ENCODE assay signal across 1 cellular context in genomic region chr7:1159933-1160664, GRCh38.
A peak's percentile ranks its signal among the peaks of the same experiment; 100 is the strongest.
TF ChIP-seq lines count a peak whose summit lies in the region.

Gene ZFAND2A, minus strand, starts transcription at chr7:1160196. Its CDS starts 1,984 bp downstream, at chr7:1158212.

TF ChIP-seq in K562, 482 proteins besides CTCF, POLR2A, EP300 and RAD21 (continued from another document and continues in another):
- peak; percentile 83 for TF ChIP-seq ZBTB40 (IDR thresholded peaks at IDR 0.05)
- TF ChIP-seq ZBTB40 (CRISPR knock-in tag; IDR thresholded peaks at IDR 0.05): no peak
- peak; percentile 64 for TF ChIP-seq EGR1 (conservative IDR thresholded peaks at IDR 0.05)
- TF ChIP-seq FOXA1 (IDR thresholded peaks at IDR 0.05; ENCODE audit: borderline replicate concordance): no peak
- TF ChIP-seq ZKSCAN1 (IDR thresholded peaks at IDR 0.05; ENCODE audit: low read depth, low read length): peak; percentile 49; the same call in 1 of the 2 replicates
- no peak for TF ChIP-seq MIER1 (IDR thresholded peaks at IDR 0.05; ENCODE audit: low read depth)
- TF ChIP-seq RBBP5 (IDR thresholded peaks at IDR 0.05; ENCODE audit: borderline replicate concordance, insufficient read depth, low read length, poor library complexity, severe bottlenecking): peak; percentile 86
- TF ChIP-seq SFPQ (IDR thresholded peaks at IDR 0.05; ENCODE audit: low read depth, low read length): no peak
- no peak for TF ChIP-seq SRSF9 (IDR thresholded peaks at IDR 0.05; ENCODE audit: borderline replicate concordance, low read depth, low read length)
- no peak for TF ChIP-seq ZNF644 (tag; IDR thresholded peaks at IDR 0.05; ENCODE audit: low read depth)
- TF ChIP-seq GATAD2B (IDR thresholded peaks at IDR 0.05; ENCODE audit: borderline replicate concordance): 0 out of 2 replicates have a peak, but pooled peaks have one; percentile 11
- TF ChIP-seq ZFX (CRISPR knock-in tag; IDR thresholded peaks at IDR 0.05): peak; percentile 92
- TF ChIP-seq REST (CRISPR knock-in tag; IDR thresholded peaks at IDR 0.05; ENCODE audit: low read depth): no peak
- TF ChIP-seq THRB (CRISPR knock-in tag; conservative IDR thresholded peaks at IDR 0.05): no peak
- TF ChIP-seq SMARCC2 (IDR thresholded peaks at IDR 0.05; ENCODE audit: low read depth): no peak
- peak in 1 of 2 experiments; percentile 67; a peak in 2 of 4 replicates for TF ChIP-seq ZNF639 (CRISPR knock-in tag; conservative IDR thresholded peaks at IDR 0.05 in 1 of 2, IDR thresholded peaks at IDR 0.05 in 1 of 2)
- TF ChIP-seq ZNF232 (CRISPR knock-in tag; IDR thresholded peaks at IDR 0.05): no peak
- TF ChIP-seq CCNT2 (IDR thresholded peaks at IDR 0.05; ENCODE audit: borderline replicate concordance, extremely low read depth, insufficient read length, low read depth, low read length): peak; percentile 71
- peak; percentile 51 for TF ChIP-seq ZNF316 (IDR thresholded peaks at IDR 0.05)
- TF ChIP-seq MEIS2 (IDR thresholded peaks at IDR 0.05; ENCODE audit: partially characterized antibody): peak; percentile 84
- no peak for TF ChIP-seq PBX2 (CRISPR knock-in tag; IDR thresholded peaks at IDR 0.05; ENCODE audit: low read depth)
- no peak for TF ChIP-seq PBX2 (tag; conservative IDR thresholded peaks at IDR 0.05; ENCODE audit: low read depth)
- no peak for TF ChIP-seq TFAM (CRISPR knock-in tag; conservative IDR thresholded peaks at IDR 0.05)
- TF ChIP-seq RFX5 (IDR thresholded peaks at IDR 0.05; ENCODE audit: low read depth, low read length): no peak
- no peak for TF ChIP-seq ZNF57 (CRISPR knock-in tag; IDR thresholded peaks at IDR 0.05)
- no peak for TF ChIP-seq PHB (CRISPR knock-in tag; IDR thresholded peaks at IDR 0.05)
- TF ChIP-seq MAZ (CRISPR knock-in tag; conservative IDR thresholded peaks at IDR 0.05 in 1 of 2, IDR thresholded peaks at IDR 0.05 in 1 of 2): peak in 1 of 2 experiments; percentile 73; a peak in 2 of 4 replicates
- no peak for TF ChIP-seq CHAMP1 (IDR thresholded peaks at IDR 0.05)
- TF ChIP-seq SIRT6 (IDR thresholded peaks at IDR 0.05; ENCODE audit: low read depth, low read length): no peak
- peak; percentile 75 for TF ChIP-seq CXXC5 (CRISPR knock-in tag; IDR thresholded peaks at IDR 0.05)
- no peak for TF ChIP-seq THAP7 (CRISPR knock-in tag; IDR thresholded peaks at IDR 0.05)
- TF ChIP-seq ZNF263 (CRISPR knock-in tag; IDR thresholded peaks at IDR 0.05; ENCODE audit: borderline replicate concordance): no peak
- TF ChIP-seq KAT7 (CRISPR knock-in tag; IDR thresholded peaks at IDR 0.05; ENCODE audit: borderline replicate concordance): peak; percentile 60; the same call in 1 of the 2 replicates
- TF ChIP-seq ZNF445 (CRISPR knock-in tag; IDR thresholded peaks at IDR 0.05; ENCODE audit: low read depth): no peak
- no peak; the same call in 1 of the 2 replicates for TF ChIP-seq E2F3 (CRISPR knock-in tag; IDR thresholded peaks at IDR 0.05)
